Comparison of ENCODE assay signal across 40 cellular contexts in the genomic region with DNA sequence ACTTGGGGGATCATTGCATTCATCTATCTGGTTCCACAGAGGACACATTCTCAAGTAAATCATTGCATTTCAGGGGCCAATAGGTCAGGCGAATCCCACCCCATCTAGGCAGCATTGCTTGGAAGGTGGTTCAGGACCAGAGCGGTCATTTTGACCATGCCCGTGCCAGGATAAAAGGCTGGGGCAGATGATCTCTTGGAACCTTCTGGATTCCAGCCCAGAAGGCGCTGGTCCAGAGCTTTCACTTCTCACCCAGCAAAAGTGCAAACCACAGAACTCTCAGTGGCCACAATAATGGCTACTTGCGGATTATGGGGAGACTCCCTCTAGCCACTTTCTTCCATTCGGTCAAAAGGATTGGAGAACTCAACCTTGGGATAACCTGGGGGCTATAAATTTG. TPM values are rescaled to one million over a fixed set of nuclear protein-coding genes. Genes with fewer than 3 reads are reported as not detected.
"Had no signal": no experiment of that assay in that cellular context is flagged by ENCODE, and none has a peak within 500 bp of the region (broad histone marks: within the 10 kb centered on the region; RNA-seq: fewer than 3 reads in every experiment).

No MANE protein-coding gene starts in this region.

- H3K36me3 ChIP-seq: Peyer's patch had no signal

- H3K27ac Mint-ChIP-seq: activated B cell treated with CpG ODN at 0.5 μM for 24 hours; activated CD4-positive, alpha-beta memory T cell treated with anti-CD3 and anti-CD28 coated beads for 36 hours; activated naive CD4-positive, alpha-beta T cell treated with anti-CD3 and anti-CD28 coated beads, Interleukin-2, amount 10 ng/mL, durations not matched to agents 7 days and 5 days; activated naive CD8-positive, alpha-beta T cell; activated naive CD8-positive, alpha-beta T cell treated with anti-CD3 and anti-CD28 coated beads, Interleukin-2, amount 50 U/mL, for 24 hours; brain had no signal

- H3K4me3 ChIP-seq: Peyer's patch had no signal

- H3K9me3 ChIP-seq: Peyer's patch had no signal

- H3K4me3 Mint-ChIP-seq: activated B cell treated with CpG ODN at 0.5 μM for 24 hours; activated CD4-positive, alpha-beta memory T cell treated with anti-CD3 and anti-CD28 coated beads for 36 hours; activated naive CD4-positive, alpha-beta T cell treated with anti-CD3 and anti-CD28 coated beads, Interleukin-2, amount 10 ng/mL, durations not matched to agents 7 days and 5 days; activated naive CD8-positive, alpha-beta T cell; activated naive CD8-positive, alpha-beta T cell treated with anti-CD3 and anti-CD28 coated beads, Interleukin-2, amount 50 U/mL, for 24 hours; activated T-cell treated with anti-CD3 and anti-CD28 coated beads, Interleukin-2, amount 50 U/mL, for 4 hours; brain had no signal

- H3K4me1 Mint-ChIP-seq: activated B cell treated with CpG ODN at 0.5 μM for 24 hours; activated naive CD4-positive, alpha-beta T cell treated with anti-CD3 and anti-CD28 coated beads, Interleukin-2, amount 10 ng/mL, durations not matched to agents 7 days and 5 days; activated naive CD8-positive, alpha-beta T cell treated with anti-CD3 and anti-CD28 coated beads, Interleukin-2, amount 50 U/mL, for 24 hours had no signal

- H3K9me3 Mint-ChIP-seq: activated B cell treated with CpG ODN at 0.5 μM for 24 hours; activated CD4-positive, alpha-beta memory T cell treated with anti-CD3 and anti-CD28 coated beads for 36 hours; activated naive CD4-positive, alpha-beta T cell treated with anti-CD3 and anti-CD28 coated beads, Interleukin-2, amount 10 ng/mL, durations not matched to agents 7 days and 5 days; activated naive CD8-positive, alpha-beta T cell treated with anti-CD3 and anti-CD28 coated beads, Interleukin-2, amount 50 U/mL, for 24 hours; activated T-cell treated with anti-CD3 and anti-CD28 coated beads, Interleukin-2, amount 50 U/mL, for 4 hours had no signal

- H3K27ac ChIP-seq: Peyer's patch, RWPE1, VCaP had no signal

- H3K4me1 ChIP-seq: Peyer's patch had no signal

- ATAC-seq: activated naive CD8-positive, alpha-beta T cell treated with anti-CD3 and anti-CD28 coated beads, Interleukin-2, amount 50 U/mL, for 24 hours; activated T-cell treated with anti-CD3 and anti-CD28 coated beads, Interleukin-2, amount 50 U/mL, for 4 hours; PC-3 had no signal

- H3K27me3 ChIP-seq: Peyer's patch had no signal

- H3K36me3 Mint-ChIP-seq: activated CD4-positive, alpha-beta memory T cell treated with anti-CD3 and anti-CD28 coated beads for 36 hours; activated naive CD4-positive, alpha-beta T cell treated with anti-CD3 and anti-CD28 coated beads, Interleukin-2, amount 10 ng/mL, durations not matched to agents 7 days and 5 days; activated naive CD8-positive, alpha-beta T cell; brain had no signal

- DNase-seq: activated B cell treated with CpG ODN at 0.5 μM for 24 hours; activated CD4-positive, alpha-beta memory T cell treated with anti-CD3 and anti-CD28 coated beads for 36 hours; activated CD4-positive, alpha-beta T cell treated with anti-CD3 and anti-CD28 coated beads for 4 hours; activated CD4-positive, alpha-beta T cell treated with anti-CD3 and anti-CD28 coated beads, Interleukin-2, amount 50 U/mL, for 1 hour; activated CD4-positive, CD25-positive, alpha-beta regulatory T cell treated with anti-CD3 and anti-CD28 coated beads, Interleukin-2, amount 50 U/mL, for 72 hours; activated CD8-positive, alpha-beta memory T cell treated with anti-CD3 and anti-CD28 coated beads, Interleukin-2, amount 50 U/mL, for 4 hours; activated effector memory CD4-positive, alpha-beta T cell treated with Interleukin-2 at 50 U/mL for 16 hours; activated naive CD4-positive, alpha-beta T cell treated with anti-CD3 and anti-CD28 coated beads, Interleukin-2, amount 10 ng/mL, durations not matched to agents 7 days and 5 days; activated naive CD8-positive, alpha-beta T cell treated with anti-CD3 and anti-CD28 coated beads, Interleukin-2, amount 50 U/mL, for 24 hours; activated T-cell treated with anti-CD3 and anti-CD28 coated beads for 4 hours; activated T-cell treated with anti-CD3 and anti-CD28 coated beads, Interleukin-2, amount 50 U/mL, for 4 hours; anterior cingulate cortex; central memory CD4-positive, alpha-beta T cell; Kasumi-1; KBM-7; MM.1S; MV-4-11; NCI-H1092; NCI-H1417; NCI-H146; NCI-H187; NCI-H2029 treated with DMSO at 0.1 percent for 48 hours; NCI-H2107; NCI-H2171; NCI-H510A; NCI-H526; NCI-H748 treated with DMSO at 0.1 percent for 48 hours; NK-92 treated with Interleukin-12 subunit alpha and Interleukin-12 subunit beta, amount 100 ng/mL, for 24 hours; PC-3; Peyer's patch; Right ventricle myocardium superior; SW 1271; T-helper 1 cell; T-helper 2 cell; T-helper 9 cell had no signal

RNA-seq across cellular contexts. Expression of a gene that starts 0.6 kb away (rescaled TPM):
- total RNA-seq: activated B cell treated with CpG ODN at 0.5 μM for 24 hours; activated CD4-positive, alpha-beta memory T cell treated with anti-CD3 and anti-CD28 coated beads for 36 hours; activated T-cell treated with anti-CD3 and anti-CD28 coated beads, Interleukin-2, amount 50 U/mL, for 4 hours; bronchial epithelial cell; PC-3; Peyer's patch; Right ventricle myocardium superior had no signal

RNA-seq across cellular contexts. Expression of a gene that starts 17.6 kb away (rescaled TPM):
- total RNA-seq: activated B cell treated with CpG ODN at 0.5 μM for 24 hours; activated CD4-positive, alpha-beta memory T cell treated with anti-CD3 and anti-CD28 coated beads for 36 hours; activated T-cell treated with anti-CD3 and anti-CD28 coated beads, Interleukin-2, amount 50 U/mL, for 4 hours; bronchial epithelial cell; Peyer's patch; Right ventricle myocardium superior had no signal

RNA-seq across cellular contexts. Expression of a gene that starts 38.3 kb away (rescaled TPM):
- total RNA-seq: activated B cell treated with CpG ODN at 0.5 μM for 24 hours; activated CD4-positive, alpha-beta memory T cell treated with anti-CD3 and anti-CD28 coated beads for 36 hours; activated T-cell treated with anti-CD3 and anti-CD28 coated beads, Interleukin-2, amount 50 U/mL, for 4 hours; bronchial epithelial cell; Peyer's patch; Right ventricle myocardium superior had no signal

RNA-seq across cellular contexts. Expression of a gene that starts 46.7 kb away (rescaled TPM):
- total RNA-seq: activated B cell treated with CpG ODN at 0.5 μM for 24 hours; activated CD4-positive, alpha-beta memory T cell treated with anti-CD3 and anti-CD28 coated beads for 36 hours; activated T-cell treated with anti-CD3 and anti-CD28 coated beads, Interleukin-2, amount 50 U/mL, for 4 hours; bronchial epithelial cell; Peyer's patch; Right ventricle myocardium superior had no signal
